In genomic region chr6:52653151-52653550, GRCh38 we compare ENCODE assay signal across 26 cellular contexts.
"Had no signal": no experiment of that assay in that cellular context is flagged by ENCODE, and none has a peak within 500 bp of the region (broad histone marks: within the 10 kb centered on the region; RNA-seq: fewer than 3 reads in every experiment).

No MANE protein-coding gene starts in this region.

- H3K4me3 Mint-ChIP-seq: activated CD4-positive, alpha-beta memory T cell treated with anti-CD3 and anti-CD28 coated beads, Interleukin-2, amount 10 ng/mL, durations not matched to agents 7 days and 5 days; activated CD4-positive, alpha-beta T cell treated with anti-CD3 and anti-CD28 coated beads, Interleukin-2, amount 10 ng/mL, durations not matched to agents 7 days and 5 days; activated naive CD8-positive, alpha-beta T cell; activated T-cell treated with anti-CD3 and anti-CD28 coated beads, Interleukin-2, amount 50 U/mL, for 4 hours; activated T-helper 17 cell treated with anti-CD3 and anti-CD28 coated beads, Interleukin-2, amount 50 U/mL, for 72 hours; effector memory CD8-positive, alpha-beta T cell had no signal

- H3K4me3 ChIP-seq: body of pancreas, esophagus muscularis mucosa, gastroesophageal sphincter, heart right ventricle had no signal

- H3K27ac Mint-ChIP-seq: activated CD4-positive, alpha-beta memory T cell treated with anti-CD3 and anti-CD28 coated beads, Interleukin-2, amount 10 ng/mL, durations not matched to agents 7 days and 5 days; activated CD4-positive, alpha-beta T cell treated with anti-CD3 and anti-CD28 coated beads, Interleukin-2, amount 10 ng/mL, durations not matched to agents 7 days and 5 days; activated naive CD8-positive, alpha-beta T cell; activated T-helper 17 cell treated with anti-CD3 and anti-CD28 coated beads, Interleukin-2, amount 50 U/mL, for 72 hours; effector memory CD8-positive, alpha-beta T cell had no signal

- H3K27me3 ChIP-seq: body of pancreas, esophagus muscularis mucosa, heart right ventricle had no signal

- H3K9me3 Mint-ChIP-seq: activated CD4-positive, alpha-beta memory T cell treated with anti-CD3 and anti-CD28 coated beads, Interleukin-2, amount 10 ng/mL, durations not matched to agents 7 days and 5 days; activated CD4-positive, alpha-beta T cell treated with anti-CD3 and anti-CD28 coated beads, Interleukin-2, amount 10 ng/mL, durations not matched to agents 7 days and 5 days; activated T-cell treated with anti-CD3 and anti-CD28 coated beads, Interleukin-2, amount 50 U/mL, for 4 hours; activated T-helper 17 cell treated with anti-CD3 and anti-CD28 coated beads, Interleukin-2, amount 50 U/mL, for 72 hours; effector memory CD8-positive, alpha-beta T cell had no signal

- H3K9me3 ChIP-seq: body of pancreas, esophagus muscularis mucosa, gastroesophageal sphincter, heart right ventricle had no signal

- H3K27ac ChIP-seq: body of pancreas, esophagus muscularis mucosa, gastroesophageal sphincter, heart right ventricle had no signal

- ATAC-seq: activated T-cell treated with anti-CD3 and anti-CD28 coated beads, Interleukin-2, amount 50 U/mL, for 4 hours; activated T-helper 17 cell treated with anti-CD3 and anti-CD28 coated beads, Interleukin-2, amount 50 U/mL, for 72 hours; body of pancreas; effector memory CD8-positive, alpha-beta T cell; gastroesophageal sphincter; heart right ventricle had no signal

- H3K4me1 ChIP-seq: body of pancreas, gastroesophageal sphincter had no signal

- DNase-seq: activated CD4-positive, alpha-beta memory T cell treated with anti-CD3 and anti-CD28 coated beads, Interleukin-2, amount 10 ng/mL, durations not matched to agents 7 days and 5 days; activated CD4-positive, alpha-beta T cell treated with anti-CD3 and anti-CD28 coated beads for 4 hours; activated CD4-positive, alpha-beta T cell treated with anti-CD3 and anti-CD28 coated beads, Interleukin-2, amount 10 ng/mL, durations not matched to agents 7 days and 5 days; activated CD4-positive, alpha-beta T cell treated with anti-CD3 and anti-CD28 coated beads, Interleukin-2, amount 50 U/mL, for 4 hours; activated CD4-positive, CD25-positive, alpha-beta regulatory T cell; activated CD4-positive, CD25-positive, alpha-beta regulatory T cell treated with anti-CD3 and anti-CD28 coated beads, Interleukin-2, amount 50 U/mL, for 72 hours; activated effector memory CD4-positive, alpha-beta T cell treated with Interleukin-2 at 50 U/mL for 16 hours; activated gamma-delta T cell treated with Interleukin-2 at 50 U/mL for 16 hours; activated naive CD4-positive, alpha-beta T cell treated with anti-CD3 and anti-CD28 coated beads, Interleukin-2, amount 50 U/mL, for 16 hours; activated naive CD4-positive, alpha-beta T cell treated with Interleukin-2 at 50 U/mL for 16 hours; activated T-cell treated with anti-CD3 and anti-CD28 coated beads, Interleukin-2, amount 50 U/mL, for 4 hours; amygdala; aorta; body of pancreas; caudate nucleus; cortex of kidney; dermis blood vessel endothelial cell; effector CD4-positive, alpha-beta T cell; effector memory CD8-positive, alpha-beta T cell; erythroblast; heart right ventricle; T-helper 2 cell had no signal

- H3K36me3 Mint-ChIP-seq: activated naive CD8-positive, alpha-beta T cell had no signal

- H3K36me3 ChIP-seq: esophagus muscularis mucosa, gastroesophageal sphincter, heart right ventricle had no signal
